ENCODE assay signal across 1 cellular context in the genomic region with DNA sequence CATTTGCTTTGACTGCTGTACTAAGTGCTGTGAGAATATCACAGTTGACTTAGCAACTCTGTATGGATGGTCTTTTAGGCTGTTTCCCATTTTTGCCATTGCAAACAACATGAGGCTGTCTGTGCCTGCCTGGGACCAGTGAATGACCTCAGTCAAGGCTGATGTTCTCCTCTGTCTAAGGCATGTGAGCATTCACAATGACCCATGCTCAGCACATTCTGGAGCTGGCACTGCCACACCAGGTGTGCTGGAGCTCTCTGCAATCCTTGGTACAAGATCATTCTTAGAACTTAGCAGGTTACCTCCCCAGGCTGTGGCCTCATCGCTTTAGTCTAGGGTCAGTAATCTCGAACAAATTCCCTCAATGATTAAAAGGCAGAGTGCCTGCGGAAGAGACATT.
TF ChIP-seq lines count a peak whose summit lies in the region.

No MANE protein-coding gene starts in this region.

TF ChIP-seq in HepG2, 621 proteins besides CTCF, POLR2A, EP300 and RAD21 (continued from another document):
- TF ChIP-seq PRDM10 (CRISPR knock-in tag; IDR thresholded peaks at IDR 0.05; ENCODE audit: low read depth) = 0 out of 2 replicates have a peak, but pooled peaks have one; percentile 11
